16 cellular contexts compared by ENCODE assay signal in the genomic region with DNA sequence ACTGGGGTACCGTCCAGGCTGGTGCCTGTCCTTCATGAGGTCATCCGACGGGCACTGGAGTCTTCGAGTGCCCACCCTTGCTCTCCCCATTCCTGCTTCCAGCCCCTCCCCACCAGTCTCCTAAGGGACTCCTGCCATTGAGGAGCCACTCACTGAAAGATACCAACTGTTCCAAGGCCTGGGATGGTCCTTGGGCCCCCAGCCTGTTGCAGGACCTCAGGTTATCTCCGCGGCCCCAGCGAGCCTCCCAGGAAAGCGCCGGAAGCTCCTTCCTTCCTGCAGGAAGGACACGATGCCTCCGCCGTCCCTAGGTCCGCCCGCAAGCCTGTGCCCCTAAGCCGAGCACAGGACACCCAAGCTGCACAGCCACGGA. TPM values are rescaled to one million over a fixed set of nuclear protein-coding genes. Genes with fewer than 3 reads are reported as not detected.
DNase-seq lines count a peak whose midpoint lies in the region; ATAC-seq and TF ChIP-seq lines count a peak whose summit lies in the region.
"Had no signal": no experiment of that assay in that cellular context is flagged by ENCODE, and none has a peak within 500 bp of the region (broad histone marks: within the 10 kb centered on the region; RNA-seq: fewer than 3 reads in every experiment).

No MANE protein-coding gene starts in this region.

- no peak for TF ChIP-seq POLR2A in spleen (IDR thresholded peaks at IDR 0.05)
- TF ChIP-seq POLR2A in transverse colon (IDR thresholded peaks at IDR 0.05) = no peak

- DNase-seq in activated naive CD4-positive, alpha-beta T cell treated with anti-CD3 and anti-CD28 coated beads for 36 hours = no peak
- DNase-seq in chondrocyte (ENCODE audit: low spot score) = no peak
- no peak for DNase-seq in spleen
- no peak for DNase-seq in transverse colon
- no peak for DNase-seq in GDM1 (lab: John Stamatoyannopoulos, UW)
- DNase-seq: activated CD8-positive, alpha-beta memory T cell treated with anti-CD3 and anti-CD28 coated beads, Interleukin-2, amount 50 U/mL, for 4 hours; activated naive CD8-positive, alpha-beta T cell treated with anti-CD3 and anti-CD28 coated beads for 36 hours; MG63 had no signal

- H3K27ac ChIP-seq in mesodermal cell (ENCODE audit: low read depth, low read length, severe bottlenecking) (no peak overlapping the region), spleen (no peak overlapping the region), transverse colon (no peak overlapping the region)
- H3K27ac ChIP-seq: 22Rv1, VCaP had no signal

- H3K36me3 ChIP-seq in mesodermal cell (ENCODE audit: control insufficient read depth, insufficient read depth, low read length) (no peaks in the 10 kb centered on the region), spleen (no peaks in the 10 kb centered on the region), transverse colon (no peaks in the 10 kb centered on the region)
- H3K36me3 ChIP-seq: MG63 had no signal

- TF ChIP-seq CTCF in chondrocyte (IDR thresholded peaks at IDR 0.05) (no peak), spleen (IDR thresholded peaks at IDR 0.05 in 8 of 11, conservative IDR thresholded peaks at IDR 0.05 in 3 of 11) (no peak), transverse colon (IDR thresholded peaks at IDR 0.05) (no peak)

- H3K4me1 ChIP-seq in mesodermal cell (ENCODE audit: control insufficient read depth, insufficient read depth, low read length, poor library complexity, severe bottlenecking) (peaks cover 6% of the 10 kb centered on the region), spleen (peaks cover 7 to 25% (median 22%) of the 10 kb centered on the region in 6 donors), transverse colon (peaks cover 0 to 16% (median 10%) of the 10 kb centered on the region in 4 donors)

- intact Hi-C loops in activated naive CD4-positive, alpha-beta T cell treated with anti-CD3 and anti-CD28 coated beads for 36 hours (cut with micrococcal nuclease) = no loop called here
- intact Hi-C loops in spleen (cut with DNase I; ENCODE audit: low total_unique reads) = no loop called here
- intact Hi-C loops in transverse colon (cut with DNase I; ENCODE audit: low total_unique reads) = no loop called here

- no peaks in the 10 kb centered on the region for H3K9me3 Mint-ChIP-seq in activated naive CD4-positive, alpha-beta T cell treated with anti-CD3 and anti-CD28 coated beads, Interleukin-2, amount 50 U/mL, for 24 hours
- no peaks in the 10 kb centered on the region for H3K9me3 Mint-ChIP-seq in activated naive CD4-positive, alpha-beta T cell treated with anti-CD3 and anti-CD28 coated beads for 36 hours
- peaks cover 4% of the 10 kb centered on the region for H3K9me3 Mint-ChIP-seq in chondrocyte (ENCODE audit: low read depth)
- H3K9me3 Mint-ChIP-seq: activated naive CD8-positive, alpha-beta T cell treated with anti-CD3 and anti-CD28 coated beads for 36 hours had no signal

- peak overlapping the region; percentile 60 for H3K4me3 Mint-ChIP-seq in activated naive CD4-positive, alpha-beta T cell treated with anti-CD3 and anti-CD28 coated beads, Interleukin-2, amount 50 U/mL, for 24 hours
- H3K4me3 Mint-ChIP-seq in activated naive CD4-positive, alpha-beta T cell treated with anti-CD3 and anti-CD28 coated beads for 36 hours = no peak overlapping the region
- H3K4me3 Mint-ChIP-seq in chondrocyte (ENCODE audit: unreplicated experiment) = peak overlapping the region; percentile 57
- H3K4me3 Mint-ChIP-seq: activated naive CD8-positive, alpha-beta T cell treated with anti-CD3 and anti-CD28 coated beads for 36 hours had no signal

- H3K36me3 Mint-ChIP-seq in activated naive CD4-positive, alpha-beta T cell treated with anti-CD3 and anti-CD28 coated beads, Interleukin-2, amount 50 U/mL, for 24 hours = no peaks in the 10 kb centered on the region
- no peaks in the 10 kb centered on the region for H3K36me3 Mint-ChIP-seq in activated naive CD4-positive, alpha-beta T cell treated with anti-CD3 and anti-CD28 coated beads for 36 hours (ENCODE audit: low read depth)
- H3K36me3 Mint-ChIP-seq in chondrocyte (ENCODE audit: low read depth) = peaks cover 5% of the 10 kb centered on the region
- H3K36me3 Mint-ChIP-seq: activated naive CD8-positive, alpha-beta T cell treated with anti-CD3 and anti-CD28 coated beads for 36 hours had no signal

- H3K27ac Mint-ChIP-seq in activated naive CD4-positive, alpha-beta T cell treated with anti-CD3 and anti-CD28 coated beads, Interleukin-2, amount 50 U/mL, for 24 hours = no peak overlapping the region
- H3K27ac Mint-ChIP-seq in activated naive CD4-positive, alpha-beta T cell treated with anti-CD3 and anti-CD28 coated beads for 36 hours = no peak overlapping the region
- H3K27ac Mint-ChIP-seq in chondrocyte (ENCODE audit: unreplicated experiment) = no peak overlapping the region
- H3K27ac Mint-ChIP-seq: activated naive CD8-positive, alpha-beta T cell treated with anti-CD3 and anti-CD28 coated beads for 36 hours had no signal

- TF ChIP-seq EP300 in transverse colon (IDR thresholded peaks at IDR 0.05; ENCODE audit: low read depth) = no peak

- WGBS in mesodermal cell (ENCODE audit: insufficient coverage in 2 of 2), 2 experiments = 25 to 27% methylated on average over 16 of the region's 16 CpGs
- WGBS in spleen, 5 donors = 6 to 28% (median 8%) methylated on average over 4 to 16 of the region's 16 CpGs
- WGBS in transverse colon (ENCODE audit: low coverage in 1 of 2), 2 donors = 39 to 59% methylated on average over 3 to 4 of the region's 16 CpGs

- in situ Hi-C loops in transverse colon (cut with MboI; ENCODE audit: low pct_ligation_motif_present in 1 of 4, low pct_unique_long_range_greater_than_20kb in 1 of 4, low sequenced_read_pairs in 3 of 4) = no loop called here

- no peak for ATAC-seq in HG03039 (IDR thresholded peaks at IDR 0.05; ENCODE audit: unreplicated experiment)
- ATAC-seq: HCT116 had no signal

- H3K27me3 ChIP-seq in spleen (replicated peaks in 1 of 7) = peaks cover 3 to 95% (median 55%) of the 10 kb centered on the region in 7 donors
- H3K27me3 ChIP-seq in transverse colon = peaks cover 75% of the 10 kb centered on the region

- H3K9me3 ChIP-seq in mesodermal cell (ENCODE audit: control insufficient read depth, low read length) (no peaks in the 10 kb centered on the region), spleen (no peaks in the 10 kb centered on the region), transverse colon (no peaks in the 10 kb centered on the region)
- H3K9me3 ChIP-seq: MG63 had no signal

- CTCF ChIA-PET in activated naive CD4-positive, alpha-beta T cell treated with anti-CD3 and anti-CD28 coated beads for 36 hours (lab: Charles Lee) = interaction anchor here (2.3 kb wide), 1 partner anchor 30 kb away, joined by 13 read pairs; no protein-coding TSS in a partner anchor

- H3K4me1 Mint-ChIP-seq in activated naive CD4-positive, alpha-beta T cell treated with anti-CD3 and anti-CD28 coated beads, Interleukin-2, amount 50 U/mL, for 24 hours = peaks cover 7% of the 10 kb centered on the region
- peaks cover 2% of the 10 kb centered on the region for H3K4me1 Mint-ChIP-seq in activated naive CD4-positive, alpha-beta T cell treated with anti-CD3 and anti-CD28 coated beads for 36 hours (ENCODE audit: low read depth)
- H3K4me1 Mint-ChIP-seq in chondrocyte (ENCODE audit: low read depth) = peaks cover 7% of the 10 kb centered on the region
- H3K4me1 Mint-ChIP-seq: activated naive CD8-positive, alpha-beta T cell treated with anti-CD3 and anti-CD28 coated beads for 36 hours had no signal

- H3K4me3 ChIP-seq in mesodermal cell (ENCODE audit: extremely low read depth, insufficient read depth, low read length, poor library complexity, severe bottlenecking) (peak overlapping the region; percentile 40), spleen (peak overlapping the region in 6 of 8 donors; percentile 6 to 60 (median 33)), transverse colon (peak overlapping the region in 1 of 4 donors; percentile 39)
- H3K4me3 ChIP-seq: MG63 had no signal

- peaks cover 28% of the 10 kb centered on the region for H3K27me3 Mint-ChIP-seq in activated naive CD4-positive, alpha-beta T cell treated with anti-CD3 and anti-CD28 coated beads, Interleukin-2, amount 50 U/mL, for 24 hours
- peaks cover 43% of the 10 kb centered on the region for H3K27me3 Mint-ChIP-seq in activated naive CD4-positive, alpha-beta T cell treated with anti-CD3 and anti-CD28 coated beads for 36 hours (ENCODE audit: low read depth)
- peaks cover 24% of the 10 kb centered on the region for H3K27me3 Mint-ChIP-seq in chondrocyte (ENCODE audit: low read depth)

RNA-seq across cellular contexts. Expression of gene NKAIN4, which starts 1.2 kb away (rescaled TPM):
- total RNA-seq in activated naive CD4-positive, alpha-beta T cell treated with anti-CD3 and anti-CD28 coated beads for 36 hours = not detected
- 2.2 to 3.1 TPM (median 3.0 TPM) in 3 replicates for total RNA-seq in chondrocyte
- 10.0 TPM for polyA plus RNA-seq in mesodermal cell (2013, experiment 1 of 2)
- 9.2 TPM for polyA plus RNA-seq in mesodermal cell (2013, experiment 2 of 2)
- not detected for total RNA-seq in spleen
- polyA plus RNA-seq in spleen = under 1 TPM in 1 of 3 donors, not detected in 2; 0.09 TPM
- total RNA-seq in transverse colon = under 1 TPM in 1 of 4 donors, not detected in 3; 0.79 TPM
- total RNA-seq: activated naive CD8-positive, alpha-beta T cell treated with anti-CD3 and anti-CD28 coated beads for 36 hours; myocyte had no signal

RNA-seq across cellular contexts. Expression of gene BIRC7, which starts 17.3 kb away (rescaled TPM):
- not detected for total RNA-seq in activated naive CD4-positive, alpha-beta T cell treated with anti-CD3 and anti-CD28 coated beads for 36 hours
- total RNA-seq in chondrocyte (0.50 to 0.51 TPM in 2 of 3 replicates, not detected in the other), spleen (1 to 10 TPM in 3 of 7 donors, under 1 TPM in 2, not detected in 2; 0.40 to 1.3 (median 1.0) TPM), transverse colon (10 to 100 TPM in 1 of 4 donors, 1 to 10 TPM in 1, not detected in 2; 1.6 to 12.7 TPM)
- polyA plus RNA-seq in mesodermal cell (2013, experiment 1 of 2) = 1.00 TPM
- polyA plus RNA-seq in mesodermal cell (2013, experiment 2 of 2) = 0.96 TPM
- 1 to 10 TPM; 1.1 to 2.9 (median 1.4) TPM for polyA plus RNA-seq in spleen
- total RNA-seq: myocyte, temporal lobe had no signal

RNA-seq across cellular contexts. Expression of gene ARFGAP1, which starts 19.6 kb away (rescaled TPM):
- 10 to 100 TPM; 82.4 to 89.4 TPM for total RNA-seq in activated naive CD4-positive, alpha-beta T cell treated with anti-CD3 and anti-CD28 coated beads for 36 hours
- total RNA-seq in chondrocyte (117 to 186 TPM (median 124 TPM) in 3 replicates), spleen (100 to 1,000 TPM in 3 of 7 donors, 10 to 100 TPM in 4; 51.9 to 105 (median 91.7) TPM), transverse colon (100 to 1,000 TPM in 1 of 4 donors, 10 to 100 TPM in 3; 43.8 to 200 (median 74.8) TPM)
- polyA plus RNA-seq in mesodermal cell (2013, experiment 1 of 2) = 155 TPM
- polyA plus RNA-seq in mesodermal cell (2013, experiment 2 of 2) = 126 TPM
- 100 to 1,000 TPM in 2 of 3 donors, 10 to 100 TPM in 1; 44.4 to 165 (median 112) TPM for polyA plus RNA-seq in spleen

RNA-seq across cellular contexts. Expression of gene YTHDF1, which starts 37.1 kb away (rescaled TPM):
- total RNA-seq in activated naive CD4-positive, alpha-beta T cell treated with anti-CD3 and anti-CD28 coated beads for 36 hours = 10 to 100 TPM; 27.6 to 27.8 TPM
- total RNA-seq in chondrocyte (39.1 to 43.6 TPM (median 41.3 TPM) in 3 replicates), spleen (10 to 100 TPM; 30.8 to 41.6 (median 35.9) TPM), transverse colon (10 to 100 TPM; 29.4 to 35.2 (median 32.9) TPM)
- polyA plus RNA-seq in mesodermal cell (2013, experiment 1 of 2) = 36.3 TPM
- 29.8 TPM for polyA plus RNA-seq in mesodermal cell (2013, experiment 2 of 2)
- 10 to 100 TPM; 18.8 to 24.3 (median 21.2) TPM for polyA plus RNA-seq in spleen

RNA-seq across cellular contexts. Expression of gene COL20A1, which starts 39.9 kb away (rescaled TPM):
- under 1 TPM in 1 of 2 experiments, not detected in 1; 0.05 TPM for total RNA-seq in activated naive CD4-positive, alpha-beta T cell treated with anti-CD3 and anti-CD28 coated beads for 36 hours
- total RNA-seq in chondrocyte (0.21 TPM in 1 of 3 replicates, not detected in the others), spleen (1 to 10 TPM in 2 of 7 donors, under 1 TPM in 3, not detected in 2; 0.23 to 2.1 (median 0.77) TPM), transverse colon (10 to 100 TPM in 1 of 4 donors, not detected in 3; 43.8 TPM)
- polyA plus RNA-seq in mesodermal cell (2013, experiment 1 of 2) = 0.15 TPM
- not detected for polyA plus RNA-seq in mesodermal cell (2013, experiment 2 of 2)
- polyA plus RNA-seq in spleen = under 1 TPM; 0.12 to 0.77 (median 0.43) TPM
